In the genomic region with DNA sequence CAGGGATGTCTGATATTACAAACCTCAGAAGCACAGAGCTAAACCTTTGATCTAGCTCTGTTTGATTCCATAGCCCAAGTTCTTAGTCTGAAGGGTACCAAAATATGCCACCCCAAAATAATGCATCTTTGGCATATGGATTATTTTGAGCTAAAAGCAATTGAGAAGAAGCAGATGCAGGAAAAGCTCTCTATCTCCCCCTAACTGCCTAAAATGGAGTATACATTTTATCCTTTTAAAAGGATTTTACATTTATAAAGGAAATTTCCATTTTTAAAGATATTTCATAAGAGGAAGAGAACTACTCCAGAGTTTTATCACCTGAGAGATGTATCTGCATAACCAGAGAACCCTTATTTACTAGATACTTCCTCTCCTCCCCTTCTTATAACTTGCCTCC, we compare ENCODE assay signal across 13 cellular contexts.
DNase-seq lines count a peak whose midpoint lies in the region; ATAC-seq and TF ChIP-seq lines count a peak whose summit lies in the region.
"Had no signal": no experiment of that assay in that cellular context is flagged by ENCODE, and none has a peak within 500 bp of the region (broad histone marks: within the 10 kb centered on the region; RNA-seq: fewer than 3 reads in every experiment).

No MANE protein-coding gene starts in this region.

- no peak for ATAC-seq in GM21825 (IDR thresholded peaks at IDR 0.05; ENCODE audit: unreplicated experiment)
- ATAC-seq: CD8-positive, alpha-beta T cell; T-cell had no signal

- POLR2A ChIA-PET in OCI-LY7 (lab: Charles Lee) = interaction anchor here (1.3 kb wide), 1 partner anchor 12 kb away, joined by 3 read pairs; no protein-coding TSS in a partner anchor

- H3K4me3 ChIP-seq in GM12865 (ENCODE audit: low read depth, low read length) (no peak overlapping the region), OCI-LY7 (ENCODE audit: low read depth, low read length, poor library complexity, severe bottlenecking) (no peak overlapping the region), fibroblast of pulmonary artery (replicated peaks; ENCODE audit: low read depth, low read length) (no peak overlapping the region)
- H3K4me3 ChIP-seq: skin epidermis had no signal

- no peaks in the 10 kb centered on the region for H4K20me1 ChIP-seq in OCI-LY7 (ENCODE audit: insufficient read depth, low read length)

- no peak overlapping the region for H3K27ac ChIP-seq in OCI-LY7 (ENCODE audit: low read depth, low read length, poor library complexity, severe bottlenecking)
- H3K27ac ChIP-seq: skin epidermis had no signal

- H3K4me1 ChIP-seq in OCI-LY7 (ENCODE audit: insufficient read depth, low read length, poor library complexity, severe bottlenecking) = no peaks in the 10 kb centered on the region

- CTCF ChIA-PET in OCI-LY7 (lab: Charles Lee; ENCODE audit: unreplicated experiment) = no interaction called here

- BruUV-seq in OCI-LY7 (replicated peaks; lab: Mats Ljungman, UMichigan) = no TSS peak

- DNase-seq in ACHN (peak; percentile 5), GM12865 (ENCODE audit: low read depth) (no peak), OCI-LY7 (ENCODE audit: low spot score) (peak; percentile 2), fibroblast of pulmonary artery (ENCODE audit: low read depth) (peak; percentile 11), HuH-7 (ENCODE audit: low spot score) (no peak), EL (no peak), C1 segment of cervical spinal cord (lab: John Stamatoyannopoulos, UW) (no peak)
- DNase-seq: CD8-positive, alpha-beta T cell; KBM-7; NCI-H2029; T-cell had no signal

- TF ChIP-seq CTCF in GM12865 (IDR thresholded peaks at IDR 0.05; ENCODE audit: insufficient read depth, low read depth, low read length, missing control alignments) (peak; percentile 20), OCI-LY7 (conservative IDR thresholded peaks at IDR 0.05; ENCODE audit: low read length) (peak; percentile 68), fibroblast of pulmonary artery (IDR thresholded peaks at IDR 0.05; ENCODE audit: low read length, missing control alignments) (peak; percentile 39)

- in situ Hi-C loops in ACHN (cut with HindIII; ENCODE audit: low pct_ligation_motif_present, low pct_unique_long_range_greater_than_20kb, low sequenced_read_pairs) = no loop called here

- H2AFZ ChIP-seq in OCI-LY7 (ENCODE audit: low read length) = no peak overlapping the region

- no peaks in the 10 kb centered on the region for H3K9me2 ChIP-seq in OCI-LY7 (ENCODE audit: insufficient read depth, low read length)

- intact Hi-C loops in OCI-LY7 (cut with micrococcal nuclease; ENCODE audit: unreplicated experiment) = no loop called here

- H3K79me2 ChIP-seq in OCI-LY7 (ENCODE audit: insufficient read depth, low read depth, low read length) = no peaks in the 10 kb centered on the region

- H3K36me3 ChIP-seq in OCI-LY7 (ENCODE audit: insufficient read depth, low read length) = no peaks in the 10 kb centered on the region

- H3K9me3 ChIP-seq in OCI-LY7 (ENCODE audit: low read length) = no peaks in the 10 kb centered on the region

- H3K4me2 ChIP-seq in OCI-LY7 (ENCODE audit: low read length) = no peak overlapping the region

Comparison
In these comparisons a context has a peak if more than half of its experiments do, and no peak if none do; other contexts are left out.
1. DNase-seq: peak in ACHN (single experiment), OCI-LY7 (single experiment) and fibroblast of pulmonary artery (single experiment); none in GM12865 (single experiment), HuH-7 (single experiment), EL (single experiment) and C1 segment of cervical spinal cord (0 of 14).
2. Peak in every context shown above with its lines, with median percentiles within 50 percentile points of each other: CTCF ChIP-seq.